Comparison of ENCODE assay signal across 10 cellular contexts in the genomic region with DNA sequence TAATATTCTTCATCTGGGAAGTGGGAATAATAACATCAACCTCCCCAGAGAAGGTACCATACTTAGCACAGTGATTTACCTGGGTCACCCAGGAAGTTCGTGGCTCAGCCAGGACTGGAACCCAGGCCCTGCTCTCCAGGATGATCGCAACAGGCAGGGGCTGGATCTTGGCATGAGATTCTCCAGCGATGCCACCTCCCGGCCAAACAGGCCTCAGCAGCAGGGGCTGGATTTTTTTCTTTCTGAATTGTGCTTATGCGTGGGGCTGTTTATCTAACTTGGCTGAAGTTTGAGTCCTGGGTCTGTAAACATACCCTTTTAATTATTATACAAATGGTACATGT.
DNase-seq lines count a peak whose midpoint lies in the region; ATAC-seq and TF ChIP-seq lines count a peak whose summit lies in the region.
"Had no signal": no experiment of that assay in that cellular context is flagged by ENCODE, and none has a peak within 500 bp of the region (broad histone marks: within the 10 kb centered on the region; RNA-seq: fewer than 3 reads in every experiment).

No MANE protein-coding gene starts in this region.

- H3K36me3 ChIP-seq in Peyer's patch (no peaks in the 10 kb centered on the region), fibroblast of lung (ENCODE audit: control insufficient read depth, insufficient read depth, low read length) (no peaks in the 10 kb centered on the region), sigmoid colon (no peaks in the 10 kb centered on the region)

- H3K27ac ChIP-seq in Peyer's patch (peak overlapping the region in 3 of 4 donors; percentile 58 to 89 (median 81)), fibroblast of lung (ENCODE audit: insufficient read depth, low read length) (no peak overlapping the region), sigmoid colon (peak overlapping the region; percentile 75 to 83 (median 78))

- no peak overlapping the region for H3K4me2 ChIP-seq in fibroblast of lung (ENCODE audit: extremely low read depth, insufficient read depth, low read length)

- H3K9ac ChIP-seq in fibroblast of lung (ENCODE audit: insufficient read depth, low read length), result no peak overlapping the region

- TF ChIP-seq CTCF in GM12872 (IDR thresholded peaks at IDR 0.05; ENCODE audit: insufficient read depth, low read depth, low read length) (peak; percentile 37; the same call in 2 of the 3 replicates), Peyer's patch (IDR thresholded peaks at IDR 0.05) (peak in 4 of 6 experiments; percentile 26 to 54 (median 44)), fibroblast of lung (conservative IDR thresholded peaks at IDR 0.05 in 1 of 2, IDR thresholded peaks at IDR 0.05 in 1 of 2; ENCODE audit: low read depth in 1 of 2, low read length in 2 of 2) (peak; percentile 68 to 83), sigmoid colon (IDR thresholded peaks at IDR 0.05) (peak; percentile 9 to 57 (median 48))

- no peak for TF ChIP-seq EP300 in sigmoid colon (IDR thresholded peaks at IDR 0.05)

- H3K79me2 ChIP-seq in fibroblast of lung (ENCODE audit: control insufficient read depth, insufficient read depth, low read length), result no peaks in the 10 kb centered on the region

- H3K4me3 ChIP-seq in Peyer's patch (no peak overlapping the region), fibroblast of lung (replicated peaks in 1 of 4; ENCODE audit: control extremely low read depth in 1 of 4, insufficient read depth in 1 of 4, low read depth in 3 of 4, low read length in 4 of 4) (no peak overlapping the region), sigmoid colon (no peak overlapping the region)

- peaks cover 0 to 54% (median 15%) of the 10 kb centered on the region in 4 donors for H3K4me1 ChIP-seq in Peyer's patch
- peaks cover 16% of the 10 kb centered on the region for H3K4me1 ChIP-seq in fibroblast of lung (ENCODE audit: control insufficient read depth, extremely low read depth, insufficient read depth, low read length)
- peaks cover 0 to 54% (median 49%) of the 10 kb centered on the region in 4 donors for H3K4me1 ChIP-seq in sigmoid colon

- H3K27me3 ChIP-seq in Peyer's patch (no peaks in the 10 kb centered on the region), fibroblast of lung (ENCODE audit: control insufficient read depth, insufficient read depth, low read length) (no peaks in the 10 kb centered on the region), sigmoid colon (no peaks in the 10 kb centered on the region)

- WGBS in sigmoid colon, 2 donors, result 22 to 64% methylated on average over 5 of the region's 5 CpGs

- H4K20me1 ChIP-seq in fibroblast of lung (ENCODE audit: control insufficient read depth, extremely low read depth, insufficient read depth, low read length), result no peaks in the 10 kb centered on the region

- H3K9me3 ChIP-seq in Peyer's patch, result no peaks in the 10 kb centered on the region
- no peaks in the 10 kb centered on the region for H3K9me3 ChIP-seq in fibroblast of lung (ENCODE audit: control insufficient read depth, insufficient read depth, low read depth, low read length)
- no peaks in the 10 kb centered on the region for H3K9me3 ChIP-seq in sigmoid colon

- ATAC-seq in HG02970 (IDR thresholded peaks at IDR 0.05; ENCODE audit: low FRiP score, unreplicated experiment) (no peak), HG03139 (IDR thresholded peaks at IDR 0.05; ENCODE audit: unreplicated experiment) (no peak)

- no peak for DNase-seq in Peyer's patch
- peak; percentile 23 to 72 for DNase-seq in fibroblast of lung (ENCODE audit: low read depth in 2 of 2)
- DNase-seq in sigmoid colon, result no peak
- DNase-seq in KG1 (lab: John Stamatoyannopoulos, UW), result no peak
- DNase-seq in LoVo (ENCODE audit: low spot score), result no peak
- DNase-seq: glutamatergic neuron, T-helper 9 cell had no signal

- TF ChIP-seq POLR2A in Peyer's patch (IDR thresholded peaks at IDR 0.05), result no peak
- TF ChIP-seq POLR2A in sigmoid colon (IDR thresholded peaks at IDR 0.05), result no peak

- H2AFZ ChIP-seq in fibroblast of lung (ENCODE audit: low read length), result no peak overlapping the region

- intact Hi-C loops in sigmoid colon (cut with DNase I), result no loop called here

Comparison
In these comparisons a context has a peak if more than half of its experiments do, and no peak if none do; other contexts are left out.
1. DNase-seq: peak in fibroblast of lung (2 of 2); none in Peyer's patch (0 of 3), sigmoid colon (single experiment), KG1 (single experiment) and LoVo (single experiment).
2. Peak in every context shown above with its lines, with median percentiles within 50 percentile points of each other: CTCF ChIP-seq.